ENCODE assay signal across 33 cellular contexts in the genomic region with DNA sequence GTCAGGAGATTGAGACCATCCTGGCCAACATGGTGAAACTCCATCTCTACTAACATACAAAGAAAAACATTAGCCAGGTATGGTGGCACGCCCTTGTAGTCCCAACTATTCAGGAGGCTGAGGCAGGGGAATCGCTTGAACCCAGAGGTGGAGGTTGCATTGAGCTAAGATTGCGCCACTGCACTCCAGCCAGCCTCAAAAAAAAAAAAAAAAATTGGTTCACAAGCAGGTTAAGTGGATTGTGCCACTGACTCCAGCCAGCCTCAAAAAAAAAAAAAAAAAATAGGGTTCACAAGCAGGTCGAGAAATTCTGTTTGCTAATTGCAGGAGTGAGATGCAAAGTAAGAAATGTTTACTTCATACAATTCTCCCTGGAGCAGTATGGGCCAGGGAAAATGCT. TPM values are rescaled to one million over a fixed set of nuclear protein-coding genes. Genes with fewer than 3 reads are reported as not detected.
"Had no signal": no experiment of that assay in that cellular context is flagged by ENCODE, and none has a peak within 500 bp of the region (broad histone marks: within the 10 kb centered on the region; RNA-seq: fewer than 3 reads in every experiment).

No MANE protein-coding gene starts in this region.

- H3K27me3 Mint-ChIP-seq: activated naive CD8-positive, alpha-beta T cell had no signal

- H3K9me3 ChIP-seq: colonic mucosa, right lobe of liver, testis, transverse colon had no signal

- H3K4me3 Mint-ChIP-seq: activated naive CD8-positive, alpha-beta T cell; activated T-cell treated with anti-CD3 and anti-CD28 coated beads, Interleukin-2, amount 50 U/mL, for 72 hours; nephron had no signal

- H3K4me1 ChIP-seq: colonic mucosa, right lobe of liver, testis, transverse colon had no signal

- H3K36me3 Mint-ChIP-seq: activated naive CD8-positive, alpha-beta T cell had no signal

- H3K9me3 Mint-ChIP-seq: activated T-cell treated with anti-CD3 and anti-CD28 coated beads, Interleukin-2, amount 50 U/mL, for 72 hours; nephron had no signal

- H3K27me3 ChIP-seq: cardiac muscle cell, colonic mucosa, right lobe of liver, testis, transverse colon had no signal

- ATAC-seq: activated T-cell treated with anti-CD3 and anti-CD28 coated beads, Interleukin-2, amount 50 U/mL, for 72 hours; left ventricle myocardium superior; right lobe of liver; stimulated activated naive CD8-positive, alpha-beta T cell treated with anti-CD3 and anti-CD28 coated beads, Interleukin-15, Interleukin-2, amounts not matched to agents 100 U/mL and 50 U/mL, for 24 hours had no signal

- H3K27ac Mint-ChIP-seq: activated naive CD8-positive, alpha-beta T cell; activated T-cell treated with anti-CD3 and anti-CD28 coated beads, Interleukin-2, amount 50 U/mL, for 72 hours had no signal

- DNase-seq: activated CD4-positive, alpha-beta T cell treated with anti-CD3 and anti-CD28 coated beads for 4 hours; activated CD4-positive, alpha-beta T cell treated with anti-CD3 and anti-CD28 coated beads, Interleukin-2, amount 50 U/mL, for 4 hours; activated effector memory CD4-positive, alpha-beta T cell treated with Interleukin-2 at 50 U/mL for 16 hours; activated naive CD4-positive, alpha-beta T cell treated with Interleukin-2 at 50 U/mL for 16 hours; activated T-cell treated with anti-CD3 and anti-CD28 coated beads for 4 hours; activated T-cell treated with anti-CD3 and anti-CD28 coated beads, Interleukin-2, amount 50 U/mL, for 72 hours; anterior cingulate cortex; cerebellar nuclear complex; colonic mucosa; effector CD8-positive, alpha-beta T cell; foreskin fibroblast; head of caudate nucleus; hypothalamus; islet precursor cell; left ventricle myocardium superior; mammary epithelial cell; right lobe of liver; stimulated activated CD4-positive, alpha-beta T cell treated with anti-CD3 and anti-CD28 coated beads, Interleukin-12 subunit alpha, Interleukin-12 subunit beta, amount 100 ng/mL, for 4 hours; stimulated activated CD4-positive, alpha-beta T cell treated with anti-CD3 and anti-CD28 coated beads, Interleukin-4, amount 100 ng/mL, for 1 hour; stimulated activated naive CD8-positive, alpha-beta T cell treated with anti-CD3 and anti-CD28 coated beads, Interleukin-15, Interleukin-2, amounts not matched to agents 100 U/mL and 50 U/mL, for 24 hours; testis; transverse colon had no signal

- H3K27ac ChIP-seq: cardiac muscle cell, colonic mucosa, right lobe of liver, skin epidermis, testis, transverse colon had no signal

- H3K4me3 ChIP-seq: cardiac muscle cell, colonic mucosa, right lobe of liver, skin epidermis, testis, transverse colon had no signal

- H3K36me3 ChIP-seq: cardiac muscle cell, colonic mucosa, right lobe of liver, transverse colon had no signal

- H3K4me1 Mint-ChIP-seq: nephron had no signal

RNA-seq across cellular contexts. Expression of a gene that starts 6.1 kb away (rescaled TPM):
- total RNA-seq: activated T-cell treated with anti-CD3 and anti-CD28 coated beads, Interleukin-2, amount 50 U/mL, for 72 hours; cardiac muscle cell; colonic mucosa; dermis microvascular lymphatic vessel endothelial cell; left ventricle myocardium superior; mammary epithelial cell; mucosa of gallbladder; osteoblast; posterior vena cava; right lobe of liver; T-helper 1 cell treated with Interleukin-12 subunit alpha and Interleukin-12 subunit beta and Interleukin-4 antibody, amounts not matched to agents 30 ng/mL and 1 ng/mL, for 36 hours; testis; transverse colon had no signal
- polyA plus RNA-seq: adipose tissue, esophagus, mammary epithelial cell had no signal

RNA-seq across cellular contexts. Expression of a gene that starts 6.8 kb away (rescaled TPM):
- total RNA-seq: activated T-cell treated with anti-CD3 and anti-CD28 coated beads, Interleukin-2, amount 50 U/mL, for 72 hours; cardiac muscle cell; dermis microvascular lymphatic vessel endothelial cell; mammary epithelial cell; osteoblast had no signal
- polyA plus RNA-seq: mammary epithelial cell had no signal

RNA-seq across cellular contexts. Expression of a gene that starts 28.4 kb away (rescaled TPM):
- total RNA-seq: activated T-cell treated with anti-CD3 and anti-CD28 coated beads, Interleukin-2, amount 50 U/mL, for 72 hours; mammary epithelial cell; T-helper 1 cell treated with Interleukin-12 subunit alpha and Interleukin-12 subunit beta and Interleukin-4 antibody, amounts not matched to agents 30 ng/mL and 1 ng/mL, for 36 hours had no signal
- polyA plus RNA-seq: mammary epithelial cell had no signal

RNA-seq across cellular contexts. Expression of a gene that starts 28.6 kb away (rescaled TPM):
- total RNA-seq: activated T-cell treated with anti-CD3 and anti-CD28 coated beads, Interleukin-2, amount 50 U/mL, for 72 hours; cardiac muscle cell; colonic mucosa; dermis microvascular lymphatic vessel endothelial cell; left ventricle myocardium superior; mammary epithelial cell; mucosa of gallbladder; osteoblast; posterior vena cava; right lobe of liver; T-helper 1 cell treated with Interleukin-12 subunit alpha and Interleukin-12 subunit beta and Interleukin-4 antibody, amounts not matched to agents 30 ng/mL and 1 ng/mL, for 36 hours; transverse colon had no signal
- polyA plus RNA-seq: adipose tissue, esophagus, mammary epithelial cell had no signal
